ENCODE assay signal across 15 cellular contexts in genomic region chr19:33554821-33555220, GRCh38. TPM values are rescaled to one million over a fixed set of nuclear protein-coding genes. Genes with fewer than 3 reads are reported as not detected.
DNase-seq lines count a peak whose midpoint lies in the region; ATAC-seq, FAIRE-seq and TF ChIP-seq lines count a peak whose summit lies in the region.
"Had no signal": no experiment of that assay in that cellular context is flagged by ENCODE, and none has a peak within 500 bp of the region (broad histone marks: within the 10 kb centered on the region; RNA-seq: fewer than 3 reads in every experiment).

No MANE protein-coding gene starts in this region.

- H3F3A ChIP-seq in OCI-LY1 (ENCODE audit: insufficient read depth, low read length): no peaks in the 10 kb centered on the region

- no peaks in the 10 kb centered on the region for H3K9me3 Mint-ChIP-seq in CD8-positive, alpha-beta T cell
- H3K9me3 Mint-ChIP-seq: CD4-positive, alpha-beta memory T cell had no signal

- no peak overlapping the region for H3K4me3 Mint-ChIP-seq in CD8-positive, alpha-beta T cell
- H3K4me3 Mint-ChIP-seq: CD4-positive, alpha-beta memory T cell had no signal

- 89% methylated on average over 7 of the region's 7 CpGs; no CpG with 5 or more reads in 1 of the 2 experiments for WGBS in H1 (ENCODE audit: extremely low coverage in 1 of 2, insufficient coverage in 1 of 2, insufficient read length in 1 of 2, insufficient replicate concordance in 2 of 2, low coverage in 1 of 2, low lambda C conversion rate in 2 of 2, missing lambda C conversion rate in 1 of 2), 2 experiments
- WGBS in neuronal stem cell (ENCODE audit: extremely low coverage in 2 of 2, insufficient read length in 2 of 2, insufficient replicate concordance in 1 of 2), 2 donors: no CpG with 5 or more reads among the region's 7 CpGs

- H2AFZ ChIP-seq in OCI-LY1 (ENCODE audit: low read length) (no peak overlapping the region), H1 (ENCODE audit: low read length) (no peak overlapping the region), neuronal stem cell (ENCODE audit: low read length) (no peak overlapping the region)

- TF ChIP-seq CTCF in OCI-LY1 (IDR thresholded peaks at IDR 0.05; ENCODE audit: low read length) (no peak), H1 (IDR thresholded peaks at IDR 0.05; ENCODE audit: control extremely low read depth in 1 of 3, insufficient read depth in 1 of 3, low read depth in 1 of 3, low read length in 3 of 3) (no peak)
- TF ChIP-seq CTCF in CD8-positive, alpha-beta T cell (IDR thresholded peaks at IDR 0.05): no peak

- no peak overlapping the region for H3K27ac Mint-ChIP-seq in CD8-positive, alpha-beta T cell
- H3K27ac Mint-ChIP-seq: CD4-positive, alpha-beta memory T cell had no signal

- ATAC-seq in CD8-positive, alpha-beta T cell: no peak

- H4K8ac ChIP-seq in H1 (ENCODE audit: extremely low read depth, insufficient read depth, low read length) (no peak overlapping the region), neuronal stem cell (ENCODE audit: low read depth, low read length) (no peak overlapping the region)

- H4K91ac ChIP-seq in H1 (replicated peaks; ENCODE audit: insufficient read length, low read length) (peak overlapping the region; percentile 77), neuronal stem cell (ENCODE audit: low read depth, low read length, poor library complexity) (peak overlapping the region; percentile 0)

- H3K4me2 ChIP-seq in OCI-LY1 (ENCODE audit: low read length) (peak overlapping the region; percentile 46; the same call in 1 of the 2 replicates), H1 (ENCODE audit: insufficient read depth in 1 of 2, low read depth in 2 of 2, low read length in 2 of 2) (no peak overlapping the region), neuronal stem cell (ENCODE audit: insufficient read depth, low read length, poor library complexity, severe bottlenecking) (no peak overlapping the region)

- no peaks in the 10 kb centered on the region for H4K20me1 ChIP-seq in OCI-LY1 (ENCODE audit: insufficient read depth, low read length)
- peaks cover 0 to 1% of the 10 kb centered on the region in 2 experiments for H4K20me1 ChIP-seq in H1 (replicated peaks in 1 of 2; ENCODE audit: control insufficient read depth in 1 of 2, insufficient read depth in 2 of 2, low read length in 2 of 2)

- H2BK15ac ChIP-seq in H1 (ENCODE audit: low read length) (no peak overlapping the region), neuronal stem cell (ENCODE audit: low read length) (no peak overlapping the region)

- no peak overlapping the region for H2BK20ac ChIP-seq in H1 (ENCODE audit: low read length)

- no peaks in the 10 kb centered on the region for H3K27me3 ChIP-seq in OCI-LY1 (ENCODE audit: insufficient read depth, low read length)
- no peaks in the 10 kb centered on the region for H3K27me3 ChIP-seq in H1 (replicated peaks in 1 of 4; ENCODE audit: control insufficient read depth in 3 of 4, extremely low read depth in 1 of 4, insufficient read depth in 3 of 4, low read length in 3 of 4)
- H3K27me3 ChIP-seq in neuronal stem cell (ENCODE audit: control insufficient read depth in 3 of 3, insufficient read depth in 3 of 3, low read depth in 1 of 3, low read length in 3 of 3): peaks cover 0 to 4% (median 0%) of the 10 kb centered on the region in 3 experiments
- no peaks in the 10 kb centered on the region for H3K27me3 ChIP-seq in CD8-positive, alpha-beta T cell (ENCODE audit: insufficient read depth, low read length)
- H3K27me3 ChIP-seq: BE2C had no signal

- H3K27me3 Mint-ChIP-seq in CD8-positive, alpha-beta T cell (ENCODE audit: low read depth): no peaks in the 10 kb centered on the region

- peak overlapping the region; percentile 98 for H2BK12ac ChIP-seq in H1 (ENCODE audit: low read depth, low read length)
- no peak overlapping the region for H2BK12ac ChIP-seq in neuronal stem cell (ENCODE audit: low read length)

- H3K4ac ChIP-seq in H1 (replicated peaks; ENCODE audit: insufficient read length, low read depth, low read length) (peak overlapping the region; percentile 80), neuronal stem cell (ENCODE audit: low read length) (no peak overlapping the region)

- H3K36me3 ChIP-seq in OCI-LY1 (ENCODE audit: insufficient read depth, low read length) (no peaks in the 10 kb centered on the region), H1 (ENCODE audit: control insufficient read depth in 2 of 4, insufficient read depth in 4 of 4, low read length in 3 of 4) (no peaks in the 10 kb centered on the region), neuronal stem cell (replicated peaks in 1 of 2; ENCODE audit: control insufficient read depth in 2 of 2, insufficient read depth in 2 of 2, low read length in 2 of 2) (no peaks in the 10 kb centered on the region)
- no peaks in the 10 kb centered on the region for H3K36me3 ChIP-seq in CD8-positive, alpha-beta T cell (ENCODE audit: insufficient read depth, low read length)
- H3K36me3 ChIP-seq: BE2C had no signal

- peak overlapping the region; percentile 47 for H3K4me3 ChIP-seq in OCI-LY1 (ENCODE audit: low read depth, low read length, poor library complexity, severe bottlenecking)
- no peak overlapping the region for H3K4me3 ChIP-seq in H1 (ENCODE audit: extremely low read depth in 1 of 4, insufficient read depth in 2 of 4, low read depth in 3 of 4, low read length in 4 of 4)
- H3K4me3 ChIP-seq in neuronal stem cell (ENCODE audit: low read length in 2 of 2): no peak overlapping the region
- no peak overlapping the region for H3K4me3 ChIP-seq in CD8-positive, alpha-beta T cell (ENCODE audit: low read depth, low read length)

- H3K9me3 ChIP-seq in OCI-LY1 (ENCODE audit: low read length) (no peaks in the 10 kb centered on the region), H1 (ENCODE audit: insufficient read depth in 2 of 2, low read depth in 1 of 2, low read length in 1 of 2) (no peaks in the 10 kb centered on the region), neuronal stem cell (replicated peaks in 1 of 2; ENCODE audit: control insufficient read depth in 2 of 2, insufficient read depth in 1 of 2, low read depth in 1 of 2, low read length in 2 of 2) (no peaks in the 10 kb centered on the region)
- H3K9me3 ChIP-seq in CD8-positive, alpha-beta T cell (ENCODE audit: low read length): no peaks in the 10 kb centered on the region
- H3K9me3 ChIP-seq: BE2C, Caco-2 had no signal

- no peaks in the 10 kb centered on the region for H3K4me1 ChIP-seq in OCI-LY1 (ENCODE audit: insufficient read depth, low read length, severe bottlenecking)
- peaks cover 0 to 6% (median 0%) of the 10 kb centered on the region in 4 experiments; a peak in 4 of 7 replicates for H3K4me1 ChIP-seq in H1 (replicated peaks in 1 of 4; ENCODE audit: control insufficient read depth in 3 of 4, insufficient read depth in 4 of 4, low read length in 3 of 4)
- H3K4me1 ChIP-seq in neuronal stem cell (ENCODE audit: control insufficient read depth in 2 of 2, insufficient read depth in 1 of 2, low read depth in 1 of 2, low read length in 2 of 2): peaks cover 0 to 3% of the 10 kb centered on the region in 2 donors
- H3K4me1 ChIP-seq in CD8-positive, alpha-beta T cell (ENCODE audit: insufficient read depth, low read length): no peaks in the 10 kb centered on the region
- H3K4me1 ChIP-seq: Caco-2 had no signal

- no peak for TF ChIP-seq EP300 in H1 (IDR thresholded peaks at IDR 0.05; ENCODE audit: borderline replicate concordance in 1 of 2, low read depth in 2 of 2, low read length in 2 of 2)

- H3K14ac ChIP-seq in H1 (ENCODE audit: insufficient read length) (no peak overlapping the region), neuronal stem cell (ENCODE audit: low read length) (no peak overlapping the region)

- H3K4me1 Mint-ChIP-seq in CD8-positive, alpha-beta T cell (ENCODE audit: low read depth): no peaks in the 10 kb centered on the region
- H3K4me1 Mint-ChIP-seq: CD4-positive, alpha-beta memory T cell had no signal

- DNase-seq in H1 (ENCODE audit: low read depth in 1 of 2, low spot score in 2 of 2): no peak
- DNase-seq in neuronal stem cell (ENCODE audit: low spot score): no peak
- DNase-seq in H54 (ENCODE audit: insufficient read length, low spot score): no peak
- DNase-seq in CD8-positive, alpha-beta T cell: no peak
- no peak for DNase-seq in NCI-H2196 treated with DMSO at 0.1 percent for 48 hours (lab: John Stamatoyannopoulos, UW; ENCODE audit: unreplicated experiment)
- DNase-seq in activated gamma-delta T cell treated with Interleukin-2 at 50 U/mL for 16 hours: no peak
- DNase-seq: BE2C; Caco-2; CD4-positive, alpha-beta memory T cell; GF-D8; H7; IMR-90 had no signal

- FAIRE-seq in H1 (lab: Jason Lieb, UNC) (no peak), H54 (lab: Jason Lieb, UNC) (no peak)
- FAIRE-seq: A204.1 had no signal

- H3K79me2 ChIP-seq in OCI-LY1 (ENCODE audit: insufficient read depth, low read length) (no peaks in the 10 kb centered on the region), H1 (ENCODE audit: control insufficient read depth in 1 of 2, insufficient read depth in 2 of 2, low read length in 2 of 2) (no peaks in the 10 kb centered on the region)

- H2BK5ac ChIP-seq in H1 (ENCODE audit: low read depth, low read length) (peak overlapping the region; percentile 56; the same call in 1 of the 2 replicates), neuronal stem cell (ENCODE audit: low read length) (no peak overlapping the region)

- H3K56ac ChIP-seq in H1 (replicated peaks; ENCODE audit: insufficient read length, low read depth, low read length): no peak overlapping the region

- intact Hi-C loops in CD8-positive, alpha-beta T cell (cut with DNase I, micrococcal nuclease): no loop called here

- no peaks in the 10 kb centered on the region for H3K9me2 ChIP-seq in OCI-LY1 (ENCODE audit: low read depth, low read length)

- no peak for TF ChIP-seq POLR2A in H1 (IDR thresholded peaks at IDR 0.05; ENCODE audit: control extremely low read depth in 1 of 2, low read depth in 2 of 2, low read length in 2 of 2)
- TF ChIP-seq POLR2A in H54 (IDR thresholded peaks at IDR 0.05; ENCODE audit: low read depth, low read length): no peak

- POLR2A ChIA-PET in H1 (lab: Charles Lee; ENCODE audit: partially characterized antibody): interaction anchor here (1.0 kb wide), 1 partner anchor 9 kb away, joined by 3 read pairs; no protein-coding TSS in a partner anchor
- POLR2A ChIA-PET in CD8-positive, alpha-beta T cell (lab: Charles Lee): no interaction called here

- H2BK120ac ChIP-seq in H1 (replicated peaks; ENCODE audit: low read depth, low read length): no peak overlapping the region
- no peak overlapping the region for H2BK120ac ChIP-seq in neuronal stem cell (ENCODE audit: low read depth, low read length)

- H3K79me1 ChIP-seq in H1 (ENCODE audit: low read depth, low read length) (no peaks in the 10 kb centered on the region), neuronal stem cell (ENCODE audit: low read depth, low read length) (no peaks in the 10 kb centered on the region)

- no peak for TF ChIP-seq RAD21 in H1 (IDR thresholded peaks at IDR 0.05 in 1 of 2, conservative IDR thresholded peaks at IDR 0.05 in 1 of 2; ENCODE audit: low read depth in 2 of 2, low read length in 2 of 2)

- H3K9ac ChIP-seq in OCI-LY1 (ENCODE audit: low read length) (no peak overlapping the region), H1 (replicated peaks in 1 of 4; ENCODE audit: extremely low read depth in 1 of 4, low read depth in 3 of 4, low read length in 3 of 4) (no peak overlapping the region), neuronal stem cell (ENCODE audit: low read depth, low read length, poor library complexity) (no peak overlapping the region)

- H2AK5ac ChIP-seq in H1 (ENCODE audit: low read depth, low read length): 0 out of 2 replicates have a peak overlapping the region, but pooled peaks have one; percentile 87
- H2AK5ac ChIP-seq in neuronal stem cell (ENCODE audit: low read depth, low read length): no peak overlapping the region

- H3K23ac ChIP-seq in H1 (ENCODE audit: insufficient read length): no peak overlapping the region
- no peak overlapping the region for H3K23ac ChIP-seq in neuronal stem cell (ENCODE audit: low read depth, low read length, poor library complexity)

- H4K5ac ChIP-seq in H1 (ENCODE audit: insufficient read length, low read depth, low read length): no peak overlapping the region

- H3K18ac ChIP-seq in H1 (ENCODE audit: extremely low read depth, low read length) (no peak overlapping the region), neuronal stem cell (ENCODE audit: low read length) (no peak overlapping the region)

- CTCF ChIA-PET in H1 (lab: Charles Lee; ENCODE audit: partially characterized antibody): interaction anchor here (1.0 to 1.8 kb wide), 3 partner anchors 11 to 213 kb away, joined by 3 to 6 read pairs (median 4); no protein-coding TSS in a partner anchor
- CTCF ChIA-PET in CD8-positive, alpha-beta T cell (lab: Charles Lee): no interaction called here

- H3K27ac ChIP-seq in OCI-LY1 (ENCODE audit: low read depth, low read length, poor library complexity, severe bottlenecking) (no peak overlapping the region), H1 (ENCODE audit: low read depth, low read length) (no peak overlapping the region), neuronal stem cell (replicated peaks; ENCODE audit: low read length) (no peak overlapping the region)
- no peak overlapping the region for H3K27ac ChIP-seq in CD8-positive, alpha-beta T cell (ENCODE audit: low read depth, low read length)
- H3K27ac ChIP-seq: C4-2B had no signal

- no peaks in the 10 kb centered on the region for H3K23me2 ChIP-seq in H1 (ENCODE audit: low read depth, low read length)

- H3K36me3 Mint-ChIP-seq in CD8-positive, alpha-beta T cell: no peaks in the 10 kb centered on the region
- H3K36me3 Mint-ChIP-seq: CD4-positive, alpha-beta memory T cell had no signal

RNA-seq across cellular contexts. Expression of gene PEPD, which starts 33.2 kb away (rescaled TPM):
- 84.1 and 86.4 TPM in 2 replicates for total RNA-seq in H1 (2021; fragmentation: NEBNext Ultra II Directional; extraction: Animal tissue kit (Norgen Biotek cat#: 25700))
- 178 and 195 TPM in 2 replicates for polyA plus RNA-seq in H1 (2011; rRNA removed)
- polyA plus RNA-seq in H1 (2011; cell fraction: cytosol; rRNA removed): 144 TPM
- polyA plus RNA-seq in H1 (2011; cell fraction: nucleus; rRNA removed): 128 TPM
- polyA plus RNA-seq in H1 (2012, experiment 1 of 2): 82.7 to 110 TPM (median 107 TPM) in 4 replicates
- 153 TPM for polyA plus RNA-seq in H1 (2012, experiment 2 of 2)
- polyA plus RNA-seq in H1 (2013, experiment 1 of 2): 63.2 TPM
- polyA plus RNA-seq in H1 (2013, experiment 2 of 2): 57.0 TPM
- 84.8 and 107 TPM in 2 replicates for polyA minus RNA-seq in H1 (2011; rRNA and poly(A)+ RNA removed)
- 51.7 TPM for polyA minus RNA-seq in H1 (2011; cell fraction: cytosol; rRNA and poly(A)+ RNA removed)
- polyA minus RNA-seq in H1 (2011; cell fraction: nucleus; rRNA and poly(A)+ RNA removed): 37.1 TPM
- 35.9 TPM for polyA plus RNA-seq in neuronal stem cell (2013, experiment 1 of 2)
- polyA plus RNA-seq in neuronal stem cell (2013, experiment 2 of 2): 36.4 TPM
- 10 to 100 TPM; 14.1 to 14.4 TPM for total RNA-seq in CD8-positive, alpha-beta T cell
